29 cellular contexts compared by ENCODE assay signal in the genomic region with DNA sequence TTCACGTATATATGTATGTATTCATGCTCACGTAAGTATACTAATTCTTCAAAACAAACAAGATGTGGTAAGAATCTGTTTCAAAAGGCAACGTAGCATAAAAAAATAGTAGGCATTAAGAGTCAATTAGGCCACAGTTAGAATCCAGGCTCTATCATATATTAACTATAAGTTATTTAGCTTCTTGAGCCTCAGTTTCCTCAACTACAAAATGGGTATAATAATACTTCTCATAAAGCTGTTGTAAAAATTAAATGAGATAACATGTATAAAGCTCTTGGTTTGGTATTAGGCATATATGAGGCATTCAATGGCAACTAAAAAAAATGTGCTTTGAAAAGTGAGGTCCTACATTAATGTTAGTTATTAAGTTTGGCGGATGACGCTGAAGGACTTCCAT.
"Had no signal": no experiment of that assay in that cellular context is flagged by ENCODE, and none has a peak within 500 bp of the region (broad histone marks: within the 10 kb centered on the region; RNA-seq: fewer than 3 reads in every experiment).

No MANE protein-coding gene starts in this region.

- H3K4me3 ChIP-seq: pancreas, prostate gland, skin epidermis, smooth muscle cell, spleen, suprapubic skin, testis, tibial artery, transverse colon, upper lobe of right lung, uterus had no signal

- H3K36me3 ChIP-seq: neutrophil, prostate gland, uterus had no signal

- H3K4me1 ChIP-seq: prostate gland, spleen, suprapubic skin, testis, transverse colon, upper lobe of right lung, uterus had no signal

- H3K9me3 ChIP-seq: neutrophil, pancreas, prostate gland, spleen, suprapubic skin, testis, tibial artery, transverse colon, upper lobe of right lung, uterus had no signal

- ATAC-seq: naive thymus-derived CD8-positive, alpha-beta T cell; natural killer cell treated with Interleukin-12 subunit alpha and Interleukin-12 subunit beta and Interleukin-15 and Interleukin-18, amount 100 ng/mL, for 72 hours; pancreas; right cardiac atrium; sciatic nerve; stimulated activated memory B cell treated with anti-CD40 and anti-IgM and Interleukin-4, amounts not matched to agents 10 μg/mL and 1 μg/mL and 100 μg/mL, for 72 hours; stimulated activated naive CD8-positive, alpha-beta T cell treated with anti-CD3 and anti-CD28 coated beads, Interleukin-15, amount 100 ng/mL, for 72 hours; stimulated activated naive CD8-positive, alpha-beta T cell treated with anti-CD3 and anti-CD28 coated beads, Interleukin-15, Interleukin-2, amounts not matched to agents 100 U/mL and 50 U/mL, for 24 hours; upper lobe of right lung had no signal

- H3K4me2 ChIP-seq: smooth muscle cell had no signal

- FAIRE-seq: pancreas had no signal

- DNase-seq: naive B cell; naive thymus-derived CD8-positive, alpha-beta T cell; nephron progenitor cell; nucleus accumbens; pancreas; right cardiac atrium; spleen; stimulated activated CD4-positive, alpha-beta T cell treated with anti-CD3 and anti-CD28 coated beads, Interleukin-12 subunit alpha, Interleukin-12 subunit beta, amount 100 ng/mL, for 4 hours; stimulated activated CD4-positive, alpha-beta T cell treated with anti-CD3 and anti-CD28 coated beads, Interleukin-1b, Interleukin-23, amount 100 ng/mL, for 48 hours; stimulated activated CD4-positive, alpha-beta T cell treated with anti-CD3 and anti-CD28 coated beads, Interleukin-4, amount 100 ng/mL, for 1 hour; stimulated activated CD4-positive, alpha-beta T cell treated with anti-CD3 and anti-CD28 coated beads, Interleukin-4, amount 100 ng/mL, for 4 hours; stimulated activated CD8-positive, alpha-beta memory T cell treated with anti-CD3 and anti-CD28 coated beads, Interleukin-4, amount 100 ng/mL, for 48 hours; stimulated activated naive CD4-positive, alpha-beta T cell; stimulated activated naive CD8-positive, alpha-beta T cell treated with anti-CD3 and anti-CD28 coated beads, Interleukin-15, amount 100 ng/mL, for 72 hours; stimulated activated naive CD8-positive, alpha-beta T cell treated with anti-CD3 and anti-CD28 coated beads, Interleukin-15, Interleukin-2, amounts not matched to agents 100 U/mL and 50 U/mL, for 24 hours; substantia nigra; testis; tibial artery; transverse colon; upper lobe of right lung; uterus had no signal

- H3K27me3 ChIP-seq: neutrophil, pancreas, spleen, suprapubic skin, testis, tibial artery, transverse colon, upper lobe of right lung, uterus had no signal

- H3K27ac ChIP-seq: neutrophil, pancreas, prostate gland, skin epidermis, spleen, suprapubic skin, testis, tibial artery, transverse colon, upper lobe of right lung, uterus had no signal
